7 cellular contexts compared by ENCODE assay signal in the genomic region with DNA sequence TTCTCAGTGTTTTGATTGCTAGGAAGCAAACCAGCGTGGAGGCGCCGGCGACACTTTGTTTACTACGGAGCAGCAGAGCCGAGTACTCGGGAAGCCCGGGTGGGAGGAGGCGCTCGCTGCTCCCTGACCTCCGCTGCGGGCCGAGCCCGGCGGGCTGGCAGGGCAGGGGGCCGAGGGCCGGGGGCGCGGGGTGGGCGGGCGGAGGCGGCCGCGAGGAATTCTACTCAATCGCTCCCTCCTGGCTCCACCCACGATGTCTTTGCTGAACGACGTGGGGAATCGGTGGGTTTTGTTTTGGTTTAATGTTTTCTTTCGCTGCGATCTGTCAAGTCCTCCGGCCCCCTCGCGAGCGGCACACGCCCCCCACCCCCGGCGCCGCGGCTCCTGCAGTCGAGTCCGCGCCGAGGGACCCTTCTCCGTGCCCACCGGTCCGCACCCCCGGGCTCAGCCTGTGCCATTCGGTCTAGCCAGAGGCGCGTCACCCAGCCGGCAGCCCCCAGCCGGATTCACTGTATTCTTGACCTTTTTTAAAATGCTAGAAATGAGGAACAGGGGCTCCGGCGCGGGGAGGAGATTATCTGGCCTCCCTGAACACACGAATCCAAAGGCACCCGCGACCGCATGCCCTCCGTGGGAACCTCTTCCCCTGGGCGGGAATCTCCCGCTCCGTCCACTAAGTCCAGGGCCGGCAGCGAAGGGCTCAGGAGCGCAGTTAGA. TPM values are rescaled to one million over a fixed set of nuclear protein-coding genes. Genes with fewer than 3 reads are reported as not detected.
DNase-seq lines count a peak whose midpoint lies in the region; ATAC-seq and TF ChIP-seq lines count a peak whose summit lies in the region.

No MANE protein-coding gene starts in this region.

- H3K4me1 ChIP-seq in Panc1 (ENCODE audit: control insufficient read depth, insufficient read depth, low read length) (no peaks in the 10 kb centered on the region; the same call in 1 of the 2 replicates), iPS-18a (ENCODE audit: control insufficient read depth, low read depth, low read length) (peaks cover 47% of the 10 kb centered on the region)

- peak overlapping the region; percentile 32 for H3K9ac ChIP-seq in iPS-18a (ENCODE audit: low read length)

- no peaks in the 10 kb centered on the region; the same call in 1 of the 2 replicates for H3K36me3 ChIP-seq in Panc1 (ENCODE audit: control insufficient read depth, insufficient read depth, low read length)
- H3K36me3 ChIP-seq in iPS-18a (ENCODE audit: control insufficient read depth, low read depth, low read length): no peaks in the 10 kb centered on the region

- in situ Hi-C loops in Panc1 (cut with HindIII; ENCODE audit: low pct_unique_long_range_greater_than_20kb, low sequenced_read_pairs): no loop called here

- H3K9me3 ChIP-seq in Panc1 (ENCODE audit: control insufficient read depth, insufficient read depth, low read depth, low read length) (no peaks in the 10 kb centered on the region), iPS-18a (ENCODE audit: control insufficient read depth, low read depth, low read length) (no peaks in the 10 kb centered on the region)

- peak; percentile 50 for ATAC-seq in Panc1

- H3K27me3 ChIP-seq in Panc1 (ENCODE audit: control insufficient read depth, insufficient read depth, low read length) (peaks cover 2% of the 10 kb centered on the region; the same call in 1 of the 2 replicates), iPS-18a (ENCODE audit: control insufficient read depth, insufficient read depth, low read length) (peaks cover 14% of the 10 kb centered on the region)

- H3K4me3 ChIP-seq in HFF-Myc (replicated peaks; ENCODE audit: low read depth, low read length): peak overlapping the region; percentile 53
- peak overlapping the region; percentile 53 to 55 for H3K4me3 ChIP-seq in Panc1 (ENCODE audit: low read depth in 2 of 2, low read length in 2 of 2)
- peak overlapping the region; percentile 81 for H3K4me3 ChIP-seq in iPS-18a (ENCODE audit: low read length)
- H3K4me3 ChIP-seq in skeletal muscle cell (ENCODE audit: low read depth, low read length): peak overlapping the region; percentile 65

- CTCF ChIA-PET in GM10248 (lab: Yijun Ruan, JAX): interaction anchor here (0.6 to 3.2 kb wide), 11 partner anchors 11 to 724 kb away, joined by 3 to 48 read pairs (median 6); no protein-coding TSS in a partner anchor
- CTCF ChIA-PET in Panc1 (lab: Charles Lee): no interaction called here

- BruUV-seq in Panc1 (replicated peaks; lab: Mats Ljungman, UMichigan): no TSS peak

- peak; percentile 36 for DNase-seq in GM10248 (ENCODE audit: extremely low spot score)
- no peak for DNase-seq in HFF-Myc (ENCODE audit: extremely low read depth, low read depth)
- DNase-seq in Panc1 (ENCODE audit: low read depth, low spot score): no peak
- peak; percentile 51 for DNase-seq in astrocyte of the hippocampus (ENCODE audit: low read depth, low spot score)
- DNase-seq in skeletal muscle cell (ENCODE audit: low read depth): no peak
- DNase-seq in AG08396 (ENCODE audit: low spot score): no peak

- POLR2A ChIA-PET in GM10248 (lab: Yijun Ruan, JAX): no interaction called here
- POLR2A ChIA-PET in Panc1 (lab: Charles Lee): interaction anchor here (0.6 kb wide), 1 partner anchor 727 kb away, joined by 4 read pairs; no protein-coding TSS in a partner anchor

- no peak for TF ChIP-seq CTCF in GM10248 (IDR thresholded peaks at IDR 0.05; ENCODE audit: control extremely low read depth, extremely low read depth, low read depth, missing control alignments)
- no peak for TF ChIP-seq CTCF in HFF-Myc (IDR thresholded peaks at IDR 0.05; ENCODE audit: low read depth, low read length, missing control alignments)
- TF ChIP-seq CTCF in Panc1 (IDR thresholded peaks at IDR 0.05): no peak

- no peak overlapping the region for H3K27ac ChIP-seq in Panc1 (ENCODE audit: low read length)
- H3K27ac ChIP-seq in iPS-18a (ENCODE audit: low read length): no peak overlapping the region

- intact Hi-C loops in Panc1 (cut with micrococcal nuclease; ENCODE audit: unreplicated experiment): no loop called here

RNA-seq across cellular contexts. Expression of gene FOXO1, which starts 0.6 kb away (rescaled TPM):
- total RNA-seq in Panc1 (2021; ENCODE audit: unreplicated experiment): 2.1 TPM
- 0.59 TPM for polyA plus RNA-seq in Panc1 (2012; ENCODE audit: insufficient read length)

Comparison
In these comparisons a context has a peak if more than half of its experiments do, and no peak if none do; other contexts are left out.
1. DNase-seq: peak in GM10248 (single experiment) and astrocyte of the hippocampus (single experiment); none in HFF-Myc (single experiment), Panc1 (single experiment), skeletal muscle cell (single experiment) and AG08396 (single experiment).
2. Peak in every context shown above with its lines, with median percentiles within 50 percentile points of each other: H3K4me3 ChIP-seq.